In genomic region chr17:76384222-76384986, GRCh38 we compare ENCODE assay signal across 8 cellular contexts. TPM values are rescaled to one million over a fixed set of nuclear protein-coding genes. Genes with fewer than 3 reads are reported as not detected.
DNase-seq lines count a peak whose midpoint lies in the region; ATAC-seq and TF ChIP-seq lines count a peak whose summit lies in the region.

Gene SPHK1 (plus strand): TSS chr17:76384609. CDS start chr17:76385645, 1,036 bp downstream.

- intact Hi-C loops in Right ventricle myocardium inferior (cut with DNase I) = no loop called here
- intact Hi-C loops in uterus (cut with DNase I; ENCODE audit: low total_unique reads) = no loop called here

- in situ Hi-C loops in GM18951 (cut with MboI; ENCODE audit: low sequenced_read_pairs, unreplicated experiment) = no loop called here

- H3K27me3 Mint-ChIP-seq in activated naive CD8-positive, alpha-beta T cell treated with anti-CD3 and anti-CD28 coated beads for 36 hours = no peaks in the 10 kb centered on the region
- H3K27me3 Mint-ChIP-seq in progenitor cell of endocrine pancreas = peaks cover 20% of the 10 kb centered on the region

- peak; percentile 88 for DNase-seq in AG08395 (ENCODE audit: low spot score)
- peak; percentile 31 to 72 for DNase-seq in SHP77 (lab: John Stamatoyannopoulos, UW)
- peak; percentile 86 for DNase-seq in activated naive CD8-positive, alpha-beta T cell treated with anti-CD3 and anti-CD28 coated beads for 36 hours
- DNase-seq in Right ventricle myocardium inferior (ENCODE audit: missing footprints) = peak; percentile 86
- DNase-seq in progenitor cell of endocrine pancreas (ENCODE audit: low spot score, unreplicated experiment) = peak; percentile 44
- peak in 1 of 2 donors; percentile 54 for DNase-seq in uterus

- ATAC-seq in HG03457 (IDR thresholded peaks at IDR 0.05; ENCODE audit: unreplicated experiment) (peak; percentile 46), Right ventricle myocardium inferior (peak; percentile 88)

- H3K4me1 ChIP-seq in uterus = peaks cover 0 to 25% of the 10 kb centered on the region in 2 donors

- TF ChIP-seq CTCF in progenitor cell of endocrine pancreas (IDR thresholded peaks at IDR 0.05; ENCODE audit: unreplicated experiment) (no peak), uterus (IDR thresholded peaks at IDR 0.05) (no peak)

- H3K27me3 ChIP-seq in uterus = peaks cover 0 to 17% of the 10 kb centered on the region in 2 donors

- peaks cover 4% of the 10 kb centered on the region for H3K4me1 Mint-ChIP-seq in activated naive CD8-positive, alpha-beta T cell treated with anti-CD3 and anti-CD28 coated beads for 36 hours
- peaks cover 12% of the 10 kb centered on the region for H3K4me1 Mint-ChIP-seq in progenitor cell of endocrine pancreas (ENCODE audit: low read depth)

- H3K27ac ChIP-seq in uterus = peak within 1 kb of the TSS; percentile 74 to 75

- peak within 1 kb of the TSS; percentile 82 for H3K4me3 Mint-ChIP-seq in activated naive CD8-positive, alpha-beta T cell treated with anti-CD3 and anti-CD28 coated beads for 36 hours
- H3K4me3 Mint-ChIP-seq in progenitor cell of endocrine pancreas (ENCODE audit: low read depth) = peak within 1 kb of the TSS; percentile 88

- peak within 1 kb of the TSS; percentile 87 for H3K27ac Mint-ChIP-seq in activated naive CD8-positive, alpha-beta T cell treated with anti-CD3 and anti-CD28 coated beads for 36 hours
- peak within 1 kb of the TSS; percentile 90 for H3K27ac Mint-ChIP-seq in progenitor cell of endocrine pancreas

- TF ChIP-seq POLR2A in GM18951 (IDR thresholded peaks at IDR 0.05; ENCODE audit: extremely low read depth, insufficient read depth, insufficient read length) = peak; percentile 44
- TF ChIP-seq POLR2A in uterus (IDR thresholded peaks at IDR 0.05) = peak in 1 of 2 donors; percentile 57

- H3K4me3 ChIP-seq in uterus = peak within 1 kb of the TSS; percentile 33 to 48

- H3K36me3 ChIP-seq in uterus = no peaks in the 10 kb centered on the region

- H3K9me3 Mint-ChIP-seq in activated naive CD8-positive, alpha-beta T cell treated with anti-CD3 and anti-CD28 coated beads for 36 hours = no peaks in the 10 kb centered on the region
- no peaks in the 10 kb centered on the region for H3K9me3 Mint-ChIP-seq in progenitor cell of endocrine pancreas (ENCODE audit: low read depth)

- no peaks in the 10 kb centered on the region for H3K9me3 ChIP-seq in uterus

- peaks cover 2% of the 10 kb centered on the region for H3K36me3 Mint-ChIP-seq in activated naive CD8-positive, alpha-beta T cell treated with anti-CD3 and anti-CD28 coated beads for 36 hours
- no peaks in the 10 kb centered on the region for H3K36me3 Mint-ChIP-seq in progenitor cell of endocrine pancreas (ENCODE audit: insufficient read depth)

RNA-seq across cellular contexts. Expression of gene SPHK1, which starts in this region (rescaled TPM):
- 10 to 100 TPM; 10.9 to 12.0 TPM for total RNA-seq in activated naive CD8-positive, alpha-beta T cell treated with anti-CD3 and anti-CD28 coated beads for 36 hours
- 2.7 TPM for total RNA-seq in Right ventricle myocardium inferior
- total RNA-seq in progenitor cell of endocrine pancreas = 12.8 and 13.9 TPM in 2 replicates
- total RNA-seq in uterus = 10 to 100 TPM in 2 of 4 donors, 1 to 10 TPM in 2; 7.9 to 33.2 (median 12.0) TPM
